23 cellular contexts compared by ENCODE assay signal in the genomic region with DNA sequence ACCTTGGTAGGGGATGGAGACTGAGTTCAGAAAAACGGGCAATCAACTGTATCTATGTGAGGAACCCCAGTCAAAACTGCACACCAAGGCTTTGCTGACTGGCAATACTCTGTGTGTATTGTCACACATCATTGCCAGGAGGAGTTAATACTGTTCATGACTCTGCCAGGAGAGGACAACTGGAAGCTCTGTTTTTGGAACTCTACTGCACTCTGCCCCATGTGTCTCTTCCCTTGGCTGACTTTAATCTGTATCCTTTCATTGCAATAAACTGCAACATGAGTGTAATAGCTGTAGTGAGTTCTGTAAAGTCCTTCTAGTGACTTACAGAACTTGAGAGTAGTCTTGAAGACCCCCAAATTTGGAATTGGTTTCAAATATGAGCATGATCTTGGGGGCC.
"Had no signal": no experiment of that assay in that cellular context is flagged by ENCODE, and none has a peak within 500 bp of the region (broad histone marks: within the 10 kb centered on the region; RNA-seq: fewer than 3 reads in every experiment).

No MANE protein-coding gene starts in this region.

- H3K4me1 ChIP-seq: prostate gland, sigmoid colon, uterus had no signal

- H3K27ac ChIP-seq: hepatocyte, pancreas, prostate gland, sigmoid colon, spleen, tibial nerve, uterus had no signal

- H3K36me3 ChIP-seq: uterus had no signal

- H3K4me3 Mint-ChIP-seq: naive thymus-derived CD4-positive, alpha-beta T cell; natural killer cell treated with Interleukin-12 subunit alpha and Interleukin-12 subunit beta and Interleukin-15 and Interleukin-18, amount 100 ng/mL, for 72 hours; stimulated activated effector memory CD8-positive, alpha-beta T cell treated with anti-CD3 and anti-CD28 coated beads, Interleukin-12 subunit alpha, Interleukin-12 subunit beta, amount 100 ng/mL, for 72 hours; stimulated activated naive CD8-positive, alpha-beta T cell treated with anti-CD3 and anti-CD28 coated beads, Interleukin-15, amount 100 ng/mL, for 72 hours; type B pancreatic cell had no signal

- H3K9me3 Mint-ChIP-seq: naive thymus-derived CD4-positive, alpha-beta T cell; natural killer cell treated with Interleukin-12 subunit alpha and Interleukin-12 subunit beta and Interleukin-15 and Interleukin-18, amount 100 ng/mL, for 72 hours; stimulated activated effector memory CD8-positive, alpha-beta T cell treated with anti-CD3 and anti-CD28 coated beads, Interleukin-12 subunit alpha, Interleukin-12 subunit beta, amount 100 ng/mL, for 72 hours; stimulated activated naive CD8-positive, alpha-beta T cell treated with anti-CD3 and anti-CD28 coated beads, Interleukin-15, amount 100 ng/mL, for 72 hours; type B pancreatic cell had no signal

- ATAC-seq: mucosa of descending colon; naive thymus-derived CD4-positive, alpha-beta T cell; pancreas; right cardiac atrium; stimulated activated effector memory CD8-positive, alpha-beta T cell treated with anti-CD3 and anti-CD28 coated beads, Interleukin-12 subunit alpha, Interleukin-12 subunit beta, amount 100 ng/mL, for 72 hours; stimulated activated naive CD8-positive, alpha-beta T cell treated with anti-CD3 and anti-CD28 coated beads, Interleukin-15, amount 100 ng/mL, for 72 hours had no signal

- DNase-seq: islet precursor cell; midbrain; mucosa of descending colon; naive thymus-derived CD4-positive, alpha-beta T cell; pancreas; posterior cingulate gyrus; retina; right cardiac atrium; sigmoid colon; small intestine; spleen; stimulated activated CD4-positive, alpha-beta T cell treated with anti-CD3 and anti-CD28 coated beads, Interleukin-4, amount 100 ng/mL, for 24 hours; stimulated activated naive CD4-positive, alpha-beta T cell treated with Interleukin-2 at 50 U/mL for 16 hours; stimulated activated naive CD8-positive, alpha-beta T cell treated with anti-CD3 and anti-CD28 coated beads, Interleukin-15, amount 100 ng/mL, for 72 hours; substantia nigra; uterus had no signal

- H3K4me1 Mint-ChIP-seq: naive thymus-derived CD4-positive, alpha-beta T cell; stimulated activated effector memory CD8-positive, alpha-beta T cell treated with anti-CD3 and anti-CD28 coated beads, Interleukin-12 subunit alpha, Interleukin-12 subunit beta, amount 100 ng/mL, for 72 hours; stimulated activated naive CD8-positive, alpha-beta T cell treated with anti-CD3 and anti-CD28 coated beads, Interleukin-15, amount 100 ng/mL, for 72 hours had no signal

- H3K9me3 ChIP-seq: mucosa of descending colon, pancreas, prostate gland, sigmoid colon, spleen, tibial nerve, uterus had no signal

- H3K4me3 ChIP-seq: hepatocyte, lung, mucosa of descending colon, pancreas, prostate gland, sigmoid colon, spleen, tibial nerve, uterus had no signal

- H3K27me3 Mint-ChIP-seq: naive thymus-derived CD4-positive, alpha-beta T cell; natural killer cell treated with Interleukin-12 subunit alpha and Interleukin-12 subunit beta and Interleukin-15 and Interleukin-18, amount 100 ng/mL, for 72 hours; stimulated activated naive CD8-positive, alpha-beta T cell treated with anti-CD3 and anti-CD28 coated beads, Interleukin-15, amount 100 ng/mL, for 72 hours; type B pancreatic cell had no signal

- H3K27ac Mint-ChIP-seq: natural killer cell treated with Interleukin-12 subunit alpha and Interleukin-12 subunit beta and Interleukin-15 and Interleukin-18, amount 100 ng/mL, for 72 hours; stimulated activated effector memory CD8-positive, alpha-beta T cell treated with anti-CD3 and anti-CD28 coated beads, Interleukin-12 subunit alpha, Interleukin-12 subunit beta, amount 100 ng/mL, for 72 hours; stimulated activated naive CD8-positive, alpha-beta T cell treated with anti-CD3 and anti-CD28 coated beads, Interleukin-15, amount 100 ng/mL, for 72 hours; type B pancreatic cell had no signal

- H3K27me3 ChIP-seq: hepatocyte, pancreas, sigmoid colon, spleen, tibial nerve, uterus had no signal
